In the genomic region with DNA sequence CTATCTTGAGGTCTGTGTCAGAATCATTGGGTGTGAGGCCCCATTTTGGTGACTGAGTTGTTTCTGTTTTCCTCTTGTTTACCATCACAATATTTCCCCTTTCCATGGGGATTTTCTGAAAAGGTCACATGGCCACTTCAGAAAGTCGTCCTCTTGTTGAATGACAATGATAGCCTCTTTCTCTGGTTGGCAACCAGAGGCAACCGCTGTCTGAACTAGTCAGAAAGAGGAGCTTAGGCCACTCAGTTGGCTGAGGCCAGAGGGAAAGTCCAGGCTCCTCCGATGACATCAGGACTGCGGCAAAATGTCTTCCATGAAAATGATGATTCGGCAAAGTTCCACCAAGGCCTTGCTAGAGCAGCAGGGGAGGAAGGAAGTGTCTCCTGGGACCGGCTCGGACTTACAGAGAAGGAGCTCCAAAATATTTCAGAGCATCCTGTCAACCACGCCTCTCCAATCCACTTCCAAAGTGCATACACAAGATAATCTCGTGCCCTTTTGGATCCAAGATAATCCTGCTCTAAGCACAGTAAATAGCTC, we compare ENCODE assay signal across 20 cellular contexts. TPM values are rescaled to one million over a fixed set of nuclear protein-coding genes. Genes with fewer than 3 reads are reported as not detected.
DNase-seq lines count a peak whose midpoint lies in the region; ATAC-seq, FAIRE-seq and TF ChIP-seq lines count a peak whose summit lies in the region.
"Had no signal": no experiment of that assay in that cellular context is flagged by ENCODE, and none has a peak within 500 bp of the region (broad histone marks: within the 10 kb centered on the region; RNA-seq: fewer than 3 reads in every experiment).

No MANE protein-coding gene starts in this region.

- H3K9me3 ChIP-seq in heart right ventricle (no peaks in the 10 kb centered on the region), neural progenitor cell (ENCODE audit: low read depth) (no peaks in the 10 kb centered on the region), vagina (no peaks in the 10 kb centered on the region)
- H3K9me3 ChIP-seq: pancreas, tibial nerve had no signal

- no peaks in the 10 kb centered on the region for H3K9me3 Mint-ChIP-seq in neural progenitor cell
- H3K9me3 Mint-ChIP-seq: CD4-positive, alpha-beta T cell; T-helper 2 cell treated with Interferon-gamma antibody and Interleukin-4, amounts not matched to agents 5 μg/mL and 100 μg/mL, for 36 hours had no signal

- WGBS in heart right ventricle, 2 donors, result 39 to 49% methylated on average over 9 of the region's 9 CpGs

- no peak overlapping the region for H3K9ac ChIP-seq in neural progenitor cell

- H3K4me1 ChIP-seq in heart right ventricle (peaks cover 0 to 19% (median 0%) of the 10 kb centered on the region in 9 donors), neural progenitor cell (peaks cover 15% of the 10 kb centered on the region), vagina (no peaks in the 10 kb centered on the region)
- H3K4me1 ChIP-seq: pancreas, tibial nerve had no signal

- H3K4me3 ChIP-seq in heart right ventricle, result no peak overlapping the region
- H3K4me3 ChIP-seq in neural progenitor cell, result no peak overlapping the region
- H3K4me3 ChIP-seq in vagina, result no peak overlapping the region
- H3K4me3 ChIP-seq: pancreas, tibial nerve had no signal

- H4K20me1 ChIP-seq in neural progenitor cell (ENCODE audit: low read depth), result no peaks in the 10 kb centered on the region

- no peak for TF ChIP-seq POLR2A in vagina (IDR thresholded peaks at IDR 0.05)

- FAIRE-seq in D721Med (lab: Jason Lieb, UNC), result peak; percentile 93
- FAIRE-seq: endometrium, pancreas had no signal

- H3K27ac ChIP-seq in heart right ventricle (peak overlapping the region in 1 of 10 donors; percentile 80), neural progenitor cell (no peak overlapping the region), vagina (no peak overlapping the region)
- H3K27ac ChIP-seq: tibial nerve had no signal

- no peak for TF ChIP-seq CTCF in D721Med (IDR thresholded peaks at IDR 0.05; ENCODE audit: insufficient read depth, missing control alignments)
- TF ChIP-seq CTCF in heart right ventricle (IDR thresholded peaks at IDR 0.05), result no peak
- TF ChIP-seq CTCF in neural progenitor cell (IDR thresholded peaks at IDR 0.05), result no peak
- no peak for TF ChIP-seq CTCF in vagina (IDR thresholded peaks at IDR 0.05)

- H2AFZ ChIP-seq in neural progenitor cell (replicated peaks), result peak overlapping the region; percentile 85

- intact Hi-C loops in heart right ventricle (cut with DNase I) (no loop called here), posterior cingulate gyrus (cut with DNase I) (no loop called here), vagina (cut with DNase I) (no loop called here)

- peak in 5 of 8 donors; percentile 49 to 70 (median 53) for ATAC-seq in heart right ventricle

- H3K36me3 ChIP-seq in heart right ventricle (no peaks in the 10 kb centered on the region), neural progenitor cell (no peaks in the 10 kb centered on the region), vagina (no peaks in the 10 kb centered on the region)
- H3K36me3 ChIP-seq: pancreas, tibial nerve had no signal

- no peak overlapping the region for H3K4me3 Mint-ChIP-seq in neural progenitor cell
- H3K4me3 Mint-ChIP-seq: CD4-positive, alpha-beta T cell; T-helper 2 cell treated with Interferon-gamma antibody and Interleukin-4, amounts not matched to agents 5 μg/mL and 100 μg/mL, for 36 hours had no signal

- H3K27ac Mint-ChIP-seq in neural progenitor cell, result no peak overlapping the region
- H3K27ac Mint-ChIP-seq: CD4-positive, alpha-beta T cell; T-helper 2 cell treated with Interferon-gamma antibody and Interleukin-4, amounts not matched to agents 5 μg/mL and 100 μg/mL, for 36 hours had no signal

- peaks cover 8% of the 10 kb centered on the region for H3K27me3 Mint-ChIP-seq in neural progenitor cell (ENCODE audit: insufficient read depth, low read depth)
- H3K27me3 Mint-ChIP-seq: CD4-positive, alpha-beta T cell had no signal

- H3K4me2 ChIP-seq in neural progenitor cell, result no peak overlapping the region

- DNase-seq in D721Med (ENCODE audit: insufficient read length, low spot score) (no peak), NCI-H82 (lab: John Stamatoyannopoulos, UW) (peak; percentile 93), heart right ventricle (peak in 1 of 2 donors; percentile 23), neural progenitor cell (ENCODE audit: low spot score) (no peak), posterior cingulate gyrus (no peak), NCI-H2227 (lab: John Stamatoyannopoulos, UW; ENCODE audit: unreplicated experiment) (no peak), kidney glomerular epithelial cell (lab: John Stamatoyannopoulos, UW) (no peak), vagina (ENCODE audit: extremely low spot score in 2 of 2) (no peak)
- DNase-seq: activated gamma-delta T cell; amygdala; CD4-positive, alpha-beta T cell; DND-41; NCI-H1694 treated with DMSO at 0.1 percent for 48 hours; NCI-H446 treated with DMSO at 0.1 percent for 48 hours; SIG-M5 had no signal

- H3K27me3 ChIP-seq in heart right ventricle (no peaks in the 10 kb centered on the region), neural progenitor cell (no peaks in the 10 kb centered on the region), vagina (no peaks in the 10 kb centered on the region)
- H3K27me3 ChIP-seq: pancreas, tibial nerve had no signal

- no peaks in the 10 kb centered on the region for H3K36me3 Mint-ChIP-seq in neural progenitor cell

- no peaks in the 10 kb centered on the region for H3K79me2 ChIP-seq in neural progenitor cell (ENCODE audit: low read depth)

- peaks cover 8% of the 10 kb centered on the region for H3K4me1 Mint-ChIP-seq in neural progenitor cell

- H3F3A ChIP-seq in neural progenitor cell (ENCODE audit: low read depth), result peaks cover 19% of the 10 kb centered on the region

RNA-seq across cellular contexts. Expression of gene RBM47, which starts 19.1 kb away (rescaled TPM):
- total RNA-seq in heart right ventricle (10 to 100 TPM in 1 of 10 donors, 1 to 10 TPM in 7, under 1 TPM in 2; 0.71 to 14.0 (median 2.5) TPM), neural progenitor cell (ENCODE audit: low replicate concordance) (2.9 and 6.1 TPM in 2 replicates), vagina (61.1 TPM)
- 1 to 10 TPM in 1 of 2 donors, under 1 TPM in 1; 0.41 to 1.8 TPM for polyA plus RNA-seq in heart right ventricle
- total RNA-seq: myocyte had no signal
